21 cellular contexts compared by ENCODE assay signal in genomic region chr3:64732570-64732969, GRCh38. TPM values are rescaled to one million over a fixed set of nuclear protein-coding genes. Genes with fewer than 3 reads are reported as not detected.
DNase-seq lines count a peak whose midpoint lies in the region; ATAC-seq and TF ChIP-seq lines count a peak whose summit lies in the region.
"Had no signal": no experiment of that assay in that cellular context is flagged by ENCODE, and none has a peak within 500 bp of the region (broad histone marks: within the 10 kb centered on the region; RNA-seq: fewer than 3 reads in every experiment).

No MANE protein-coding gene starts in this region.

- no peak overlapping the region for H3K27ac ChIP-seq in A673 (ENCODE audit: low read depth, low read length, poor library complexity, severe bottlenecking)
- no peak overlapping the region for H3K27ac ChIP-seq in right atrium auricular region
- H3K27ac ChIP-seq: BLaER1, KMS-11, PC-9, SJCRH30 had no signal

- no peaks in the 10 kb centered on the region for H3K36me3 ChIP-seq in A673 (ENCODE audit: insufficient read depth, low read length, poor library complexity, severe bottlenecking)
- H3K36me3 ChIP-seq in right atrium auricular region = no peaks in the 10 kb centered on the region
- H3K36me3 ChIP-seq: BLaER1, SJCRH30 had no signal

- TF ChIP-seq CTCF in A673 (conservative IDR thresholded peaks at IDR 0.05; ENCODE audit: low read depth, low read length) (no peak), HFF-Myc (IDR thresholded peaks at IDR 0.05; ENCODE audit: low read depth, low read length, missing control alignments) (no peak), choroid plexus epithelial cell (conservative IDR thresholded peaks at IDR 0.05; ENCODE audit: low read depth, low read length) (no peak), fibroblast of villous mesenchyme (IDR thresholded peaks at IDR 0.05; ENCODE audit: insufficient read depth, low read depth, low read length) (no peak), right atrium auricular region (IDR thresholded peaks at IDR 0.05) (no peak)

- H3K27me3 ChIP-seq in A673 (replicated peaks; ENCODE audit: insufficient read depth, low read depth, low read length, poor library complexity) (no peaks in the 10 kb centered on the region), right atrium auricular region (no peaks in the 10 kb centered on the region)
- H3K27me3 ChIP-seq: BLaER1, SJCRH30 had no signal

- BruUV-seq in A673 (replicated peaks; lab: Mats Ljungman, UMichigan) = no TSS peak

- H3K9me3 ChIP-seq in A673 (ENCODE audit: low read depth, low read length, poor library complexity, severe bottlenecking) (no peaks in the 10 kb centered on the region), right atrium auricular region (no peaks in the 10 kb centered on the region)
- H3K9me3 ChIP-seq: BLaER1, SJCRH30 had no signal

- POLR2A ChIA-PET in A673 (lab: Charles Lee; ENCODE audit: low non-redundant PET) = no interaction called here

- ATAC-seq in HG03135 (IDR thresholded peaks at IDR 0.05; ENCODE audit: unreplicated experiment) (no peak), HG03175 (IDR thresholded peaks at IDR 0.05; ENCODE audit: unreplicated experiment) (no peak)
- ATAC-seq: GM12878 had no signal

- DNase-seq in A673 (ENCODE audit: low spot score) = peak; percentile 12
- peak; percentile 4 for DNase-seq in HFF-Myc (ENCODE audit: extremely low read depth, low read depth)
- DNase-seq in choroid plexus epithelial cell (ENCODE audit: low read depth) = peak; percentile 35
- peak; percentile 57 for DNase-seq in fibroblast of villous mesenchyme (ENCODE audit: low read depth)
- DNase-seq in right atrium auricular region (ENCODE audit: low spot score) = no peak
- no peak for DNase-seq in ecto neural progenitor cell (ENCODE audit: low spot score)
- DNase-seq: 8988T; CD4-positive, alpha-beta memory T cell; DMS153; GF-D8; MV-4-11; NCI-H1417 treated with DMSO at 0.1 percent for 48 hours; NCI-H1930; NCI-H526; PC-9; SJCRH30 had no signal

- intact Hi-C loops in A673 (cut with micrococcal nuclease; ENCODE audit: unreplicated experiment) = no loop called here

- CTCF ChIA-PET in A673 (lab: Charles Lee) = no interaction called here

- H3K4me3 ChIP-seq in A673 (ENCODE audit: low read depth, low read length, poor library complexity, severe bottlenecking) (no peak overlapping the region), HFF-Myc (replicated peaks; ENCODE audit: low read depth, low read length) (no peak overlapping the region), choroid plexus epithelial cell (ENCODE audit: low read depth, low read length) (no peak overlapping the region), fibroblast of villous mesenchyme (ENCODE audit: low read depth, low read length) (no peak overlapping the region), right atrium auricular region (no peak overlapping the region)
- H3K4me3 ChIP-seq: BLaER1, GM12878, PC-9, SJCRH30 had no signal

- no peaks in the 10 kb centered on the region for H3K4me1 ChIP-seq in A673 (ENCODE audit: insufficient read depth, low read length, poor library complexity, severe bottlenecking)
- H3K4me1 ChIP-seq in right atrium auricular region = peaks cover 0 to 17% of the 10 kb centered on the region in 2 donors
- H3K4me1 ChIP-seq: BLaER1, SJCRH30 had no signal

RNA-seq across cellular contexts. Expression of gene ADAMTS9, which starts 44.8 kb away (rescaled TPM):
- total RNA-seq in A673 (2021) (0.26 TPM in 2 replicates), fibroblast of villous mesenchyme (1.7 and 1.9 TPM in 2 replicates), right atrium auricular region (10 to 100 TPM; 20.2 to 21.0 TPM)
- total RNA-seq: CD4-positive, alpha-beta memory T cell; GM12878 had no signal

Comparison
In these comparisons a context has a peak if more than half of its experiments do, and no peak if none do; other contexts are left out.
1. DNase-seq: peak in A673 (single experiment), HFF-Myc (single experiment), choroid plexus epithelial cell (single experiment) and fibroblast of villous mesenchyme (single experiment); none in right atrium auricular region (single experiment) and ecto neural progenitor cell (single experiment).